7 cellular contexts compared by ENCODE assay signal in genomic region chr11:12007230-12007593, GRCh38. TPM values are rescaled to one million over a fixed set of nuclear protein-coding genes. Genes with fewer than 3 reads are reported as not detected.
DNase-seq lines count a peak whose midpoint lies in the region; FAIRE-seq and TF ChIP-seq lines count a peak whose summit lies in the region.

No MANE protein-coding gene starts in this region.

- peaks cover 17 to 33% (median 18%) of the 10 kb centered on the region in 3 donors for H3K27me3 Mint-ChIP-seq in immature natural killer cell (ENCODE audit: low read depth in 3 of 3)

- H3K9ac ChIP-seq in HUES6 (ENCODE audit: low read length), result no peak overlapping the region

- TF ChIP-seq EP300 in suprapubic skin (IDR thresholded peaks at IDR 0.05), result no peak

- H3K4me1 ChIP-seq in HUES6 (ENCODE audit: control insufficient read depth, insufficient read depth, low read length) (peaks cover 14% of the 10 kb centered on the region), suprapubic skin (peaks cover 37% of the 10 kb centered on the region)

- H3K4me3 ChIP-seq in HUES6 (ENCODE audit: low read depth, low read length) (0 out of 2 replicates have a peak overlapping the region, but pooled peaks have one; percentile 82), bronchial epithelial cell (ENCODE audit: low read depth, low read length) (peak overlapping the region; percentile 45), suprapubic skin (peak overlapping the region; percentile 56)

- no peak overlapping the region for H3K27ac Mint-ChIP-seq in immature natural killer cell

- peaks cover 0 to 2% (median 0%) of the 10 kb centered on the region in 6 donors for H3K9me3 Mint-ChIP-seq in immature natural killer cell

- H3K27me3 ChIP-seq in HUES6 (ENCODE audit: control insufficient read depth, insufficient read depth, low read length) (peaks cover 43% of the 10 kb centered on the region), bronchial epithelial cell (ENCODE audit: control insufficient read depth, insufficient read depth, low read length) (no peaks in the 10 kb centered on the region), suprapubic skin (peaks cover 26% of the 10 kb centered on the region)

- DNase-seq in bronchial epithelial cell (ENCODE audit: low read depth) (no peak), immature natural killer cell (no peak), suprapubic skin (ENCODE audit: low spot score in 2 of 2) (peak in 1 of 2 donors; percentile 64), NCI-H526 treated with DMSO at 0.1 percent for 48 hours (lab: John Stamatoyannopoulos, UW) (no peak), frontal cortex (ENCODE audit: low spot score in 2 of 2) (no peak)
- DNase-seq in stimulated activated CD4-positive, alpha-beta T cell treated with anti-CD3 and anti-CD28 coated beads, Interleukin-4, amount 100 ng/mL, for 4 hours, result no peak

- H3K27ac ChIP-seq in HUES6 (ENCODE audit: low read depth, low read length), result no peak overlapping the region
- no peak overlapping the region for H3K27ac ChIP-seq in suprapubic skin

- FAIRE-seq in bronchial epithelial cell (lab: Jason Lieb, UNC), result no peak
- no peak for FAIRE-seq in frontal cortex (lab: Jason Lieb, UNC)

- no peaks in the 10 kb centered on the region for H3K36me3 Mint-ChIP-seq in immature natural killer cell

- H3K36me3 ChIP-seq in HUES6 (ENCODE audit: control insufficient read depth, insufficient read depth, low read length), result no peaks in the 10 kb centered on the region
- H3K36me3 ChIP-seq in bronchial epithelial cell (ENCODE audit: control insufficient read depth, insufficient read depth, low read length), result no peaks in the 10 kb centered on the region
- H3K36me3 ChIP-seq in suprapubic skin, result no peaks in the 10 kb centered on the region

- 64% methylated on average over 4 of the region's 5 CpGs for WGBS in suprapubic skin

- H3K9me3 ChIP-seq in HUES6 (ENCODE audit: control insufficient read depth, insufficient read depth, low read depth, low read length) (no peaks in the 10 kb centered on the region), suprapubic skin (no peaks in the 10 kb centered on the region)

- H3K4me1 Mint-ChIP-seq in immature natural killer cell, result peaks cover 10 to 13% of the 10 kb centered on the region in 2 donors

- TF ChIP-seq POLR2A in suprapubic skin (IDR thresholded peaks at IDR 0.05), result no peak

- H3K4me3 Mint-ChIP-seq in immature natural killer cell, result peak overlapping the region in 4 of 5 donors; percentile 30 to 68 (median 52)

- TF ChIP-seq CTCF in bronchial epithelial cell (IDR thresholded peaks at IDR 0.05; ENCODE audit: insufficient read depth, low read length, severe bottlenecking) (no peak), suprapubic skin (IDR thresholded peaks at IDR 0.05) (no peak)

RNA-seq across cellular contexts. Expression of gene DKK3, which starts 1.2 kb away (rescaled TPM):
- total RNA-seq in bronchial epithelial cell, result 72.4 and 134 TPM in 2 replicates
- under 1 TPM in 2 of 3 donors, not detected in 1; 0.31 to 0.76 TPM for polyA plus RNA-seq in immature natural killer cell
- total RNA-seq in suprapubic skin, result 100 to 1,000 TPM; 105 to 152 (median 137) TPM
- total RNA-seq in frontal cortex, result 225 TPM
